Comparison of ENCODE assay signal across 5 cellular contexts in the genomic region with DNA sequence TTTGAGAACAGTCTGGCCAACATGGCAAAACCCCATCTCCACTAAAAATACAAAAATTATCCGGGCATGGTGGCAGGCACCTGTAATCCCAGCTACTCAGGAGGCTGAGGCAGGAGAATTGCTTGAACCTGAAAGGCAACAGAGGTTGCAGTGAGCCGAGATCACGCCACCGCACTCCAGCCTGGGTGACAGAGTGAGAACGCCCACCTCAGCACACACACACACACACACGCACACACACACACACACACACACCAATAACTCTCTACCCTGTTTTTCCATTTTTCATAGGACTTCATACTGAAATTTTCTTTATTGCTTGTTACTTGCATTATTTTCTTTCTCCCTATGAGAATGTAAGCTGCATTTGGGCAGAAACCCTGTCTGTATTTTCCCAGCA. TPM values are rescaled to one million over a fixed set of nuclear protein-coding genes. Genes with fewer than 3 reads are reported as not detected.
"Had no signal": no experiment of that assay in that cellular context is flagged by ENCODE, and none has a peak within 500 bp of the region (broad histone marks: within the 10 kb centered on the region; RNA-seq: fewer than 3 reads in every experiment).

No MANE protein-coding gene starts in this region.

RNA-seq across cellular contexts. Expression of a gene that starts 39.6 kb away (rescaled TPM):
- total RNA-seq: smooth muscle cell had no signal

RNA-seq across cellular contexts. Expression of a gene that starts 57.1 kb away (rescaled TPM):
- total RNA-seq: naive thymus-derived CD8-positive, alpha-beta T cell; osteocyte; progenitor cell of endocrine pancreas; skeletal muscle tissue; smooth muscle cell had no signal
